20 cellular contexts compared by ENCODE assay signal in genomic region chr2:7269993-7270392, GRCh38.
DNase-seq lines count a peak whose midpoint lies in the region; ATAC-seq and TF ChIP-seq lines count a peak whose summit lies in the region.
"Had no signal": no experiment of that assay in that cellular context is flagged by ENCODE, and none has a peak within 500 bp of the region (broad histone marks: within the 10 kb centered on the region; RNA-seq: fewer than 3 reads in every experiment).

No MANE protein-coding gene starts in this region.

- WGBS in transverse colon (ENCODE audit: low coverage in 1 of 2), 2 donors = 70% methylated on average over 6 of the region's 6 CpGs; no CpG with 5 or more reads in 1 of the 2 donors

- no peak overlapping the region for H3K27ac ChIP-seq in transverse colon
- H3K27ac ChIP-seq: BLaER1 treated with 17β-estradiol and CSF1 and Interleukin-3, amounts not matched to agents 10 nM and 100 nM; left lung; Peyer's patch had no signal

- H3K36me3 Mint-ChIP-seq in WTC11 = no peaks in the 10 kb centered on the region
- H3K36me3 Mint-ChIP-seq: activated naive CD8-positive, alpha-beta T cell had no signal

- no peak for TF ChIP-seq CTCF in WTC11 (IDR thresholded peaks at IDR 0.05)
- TF ChIP-seq CTCF in transverse colon (IDR thresholded peaks at IDR 0.05) = no peak

- H3K27me3 ChIP-seq in transverse colon = no peaks in the 10 kb centered on the region
- H3K27me3 ChIP-seq: BLaER1 treated with 17β-estradiol and CSF1 and Interleukin-3, amounts not matched to agents 10 nM and 100 nM; left lung; Peyer's patch had no signal

- intact Hi-C loops in transverse colon (cut with DNase I; ENCODE audit: low total_unique reads) = no loop called here

- no peaks in the 10 kb centered on the region for H3K4me1 ChIP-seq in transverse colon
- H3K4me1 ChIP-seq: BLaER1 treated with 17β-estradiol and CSF1 and Interleukin-3, amounts not matched to agents 10 nM and 100 nM; left lung; Peyer's patch had no signal

- peaks cover 6% of the 10 kb centered on the region for H3K9me3 Mint-ChIP-seq in WTC11
- H3K9me3 Mint-ChIP-seq: activated T-helper 1 cell treated with anti-CD3 and anti-CD28 coated beads, Interleukin-12 subunit alpha, Interleukin-12 subunit beta, Interleukin-2, Interleukin-4 antibody, amounts not matched to agents 30 ng/mL and 10 ng/mL and 1 ng/mL, durations not matched to agents 14 hours and 24 hours and 36 hours; nephron progenitor cell had no signal

- H3K4me1 Mint-ChIP-seq in WTC11 = peaks cover 13% of the 10 kb centered on the region

- no peaks in the 10 kb centered on the region for H3K27me3 Mint-ChIP-seq in WTC11 (ENCODE audit: low read depth)

- H3K4me3 ChIP-seq in transverse colon = no peak overlapping the region
- H3K4me3 ChIP-seq: BLaER1 treated with 17β-estradiol and CSF1 and Interleukin-3, amounts not matched to agents 10 nM and 100 nM; left lung; Peyer's patch had no signal

- DNase-seq in DMS153 (lab: John Stamatoyannopoulos, UW) (peak; percentile 65), NCI-H1694 (lab: John Stamatoyannopoulos, UW) (peak; percentile 58), NCI-H2196 treated with DMSO at 0.1 percent for 48 hours (lab: John Stamatoyannopoulos, UW; ENCODE audit: unreplicated experiment) (peak; percentile 49), WTC11 (ENCODE audit: low spot score) (no peak), SW 1271 (lab: John Stamatoyannopoulos, UW) (no peak), NK-92 (lab: John Stamatoyannopoulos, UW; ENCODE audit: unreplicated experiment) (no peak), transverse colon (no peak)
- DNase-seq: activated CD4-positive, CD25-positive, alpha-beta regulatory T cell treated with anti-CD3 and anti-CD28 coated beads, Interleukin-2, amount 50 U/mL, for 72 hours; head of caudate nucleus; left lung; nephron progenitor cell; Peyer's patch; SK-N-SH; T-helper 9 cell had no signal

- no peak overlapping the region for H3K4me3 Mint-ChIP-seq in WTC11
- H3K4me3 Mint-ChIP-seq: activated naive CD8-positive, alpha-beta T cell; activated T-helper 1 cell treated with anti-CD3 and anti-CD28 coated beads, Interleukin-12 subunit alpha, Interleukin-12 subunit beta, Interleukin-2, Interleukin-4 antibody, amounts not matched to agents 30 ng/mL and 10 ng/mL and 1 ng/mL, durations not matched to agents 14 hours and 24 hours and 36 hours; nephron progenitor cell had no signal

- ATAC-seq in WTC11 (peak; percentile 36; the same call in 1 of the 2 replicates), HG02870 (IDR thresholded peaks at IDR 0.05; ENCODE audit: unreplicated experiment) (no peak)
- ATAC-seq: HCT116, left lung had no signal

- POLR2A ChIA-PET in WTC11 (lab: Charles Lee) = no interaction called here

- no peaks in the 10 kb centered on the region for H3K9me3 ChIP-seq in transverse colon
- H3K9me3 ChIP-seq: BLaER1 treated with 17β-estradiol and CSF1 and Interleukin-3, amounts not matched to agents 10 nM and 100 nM; left lung; Peyer's patch; SK-N-SH had no signal

- H3K27ac Mint-ChIP-seq in WTC11 = no peak overlapping the region
- H3K27ac Mint-ChIP-seq: activated naive CD8-positive, alpha-beta T cell; activated T-helper 1 cell treated with anti-CD3 and anti-CD28 coated beads, Interleukin-12 subunit alpha, Interleukin-12 subunit beta, Interleukin-2, Interleukin-4 antibody, amounts not matched to agents 30 ng/mL and 10 ng/mL and 1 ng/mL, durations not matched to agents 14 hours and 24 hours and 36 hours; nephron progenitor cell; progenitor cell of endocrine pancreas had no signal

- no peak for TF ChIP-seq POLR2A in transverse colon (IDR thresholded peaks at IDR 0.05)

- in situ Hi-C loops in transverse colon (cut with MboI; ENCODE audit: low pct_ligation_motif_present in 1 of 4, low pct_unique_long_range_greater_than_20kb in 1 of 4, low sequenced_read_pairs in 3 of 4) = no loop called here

- CTCF ChIA-PET in WTC11 (lab: Charles Lee) = no interaction called here

- TF ChIP-seq EP300 in transverse colon (IDR thresholded peaks at IDR 0.05; ENCODE audit: low read depth) = no peak

- H3K36me3 ChIP-seq in transverse colon = no peaks in the 10 kb centered on the region
- H3K36me3 ChIP-seq: BLaER1 treated with 17β-estradiol and CSF1 and Interleukin-3, amounts not matched to agents 10 nM and 100 nM; left lung; Peyer's patch had no signal

TF ChIP-seq in WTC11, 78 proteins besides CTCF, POLR2A, EP300 and RAD21:
- no peak for TF ChIP-seq ZMAT4 (CRISPR knock-in tag; IDR thresholded peaks at IDR 0.05)
- TF ChIP-seq ZNF423 (CRISPR knock-in tag; IDR thresholded peaks at IDR 0.05) = peak; percentile 85

Comparison
In these comparisons a context has a peak if more than half of its experiments do, and no peak if none do; other contexts are left out.
1. DNase-seq: peak in DMS153 (single experiment), NCI-H1694 (single experiment) and NCI-H2196 treated with DMSO at 0.1 percent for 48 hours (single experiment); none in WTC11 (single experiment), SW 1271 (0 of 2), NK-92 (single experiment) and transverse colon (single experiment).